ENCODE assay signal across 1 cellular context in the genomic region with DNA sequence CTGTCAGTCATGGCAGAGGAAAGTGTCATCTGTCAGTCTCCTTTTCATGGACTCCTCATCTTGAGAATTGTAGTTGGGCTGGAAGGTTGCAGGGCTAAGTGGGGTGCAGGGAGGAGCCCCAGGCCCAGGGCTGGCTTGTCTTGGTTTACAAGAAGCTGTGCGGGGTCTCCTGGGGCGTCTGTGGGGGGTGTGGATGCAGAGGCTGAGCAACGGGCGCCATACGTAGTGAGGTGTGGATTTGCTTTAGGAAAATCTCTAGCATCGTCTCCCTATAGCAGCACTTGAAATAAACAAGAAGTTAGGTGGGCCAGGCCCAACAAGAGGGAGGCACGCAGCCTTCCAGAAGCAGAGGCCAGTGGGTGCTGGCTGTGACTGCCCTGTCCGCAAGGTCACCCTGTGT.
TF ChIP-seq lines count a peak whose summit lies in the region.

No MANE protein-coding gene starts in this region.

TF ChIP-seq in K562, 482 proteins besides CTCF, POLR2A, EP300 and RAD21:
- 0 out of 2 replicates have a peak, but pooled peaks have one; percentile 5 for TF ChIP-seq PKNOX1 (IDR thresholded peaks at IDR 0.05)
- TF ChIP-seq POLR2G (IDR thresholded peaks at IDR 0.05; ENCODE audit: low read depth, low read length), result 0 out of 2 replicates have a peak, but pooled peaks have one; percentile 20
- TF ChIP-seq HDAC8 (tag; IDR thresholded peaks at IDR 0.05), result no peak
